Comparison of ENCODE assay signal across 18 cellular contexts in genomic region chr3:16406579-16406978, GRCh38.
DNase-seq lines count a peak whose midpoint lies in the region; ATAC-seq, FAIRE-seq and TF ChIP-seq lines count a peak whose summit lies in the region.
"Had no signal": no experiment of that assay in that cellular context is flagged by ENCODE, and none has a peak within 500 bp of the region (broad histone marks: within the 10 kb centered on the region; RNA-seq: fewer than 3 reads in every experiment).

No MANE protein-coding gene starts in this region.

- DNase-seq in activated CD4-positive, CD25-positive, alpha-beta regulatory T cell (lab: John Stamatoyannopoulos, UW), result no peak
- DNase-seq in endothelial cell of umbilical vein (ENCODE audit: low read depth, low spot score), result no peak
- no peak for DNase-seq in NCI-H510A (lab: John Stamatoyannopoulos, UW)
- no peak for DNase-seq in breast epithelium (ENCODE audit: low spot score in 2 of 2)
- no peak for DNase-seq in COR-L47 (lab: John Stamatoyannopoulos, UW)
- DNase-seq: activated B cell treated with CpG ODN at 0.5 μM for 24 hours; H9; right cardiac atrium; stimulated activated CD4-positive, alpha-beta T cell treated with anti-CD3 and anti-CD28 coated beads, Interleukin-15, amount 100 ng/mL, for 24 hours; stimulated activated naive CD8-positive, alpha-beta T cell treated with anti-CD3 and anti-CD28 coated beads, Interleukin-15, Interleukin-2, amounts not matched to agents 100 U/mL and 50 U/mL, for 24 hours; T-helper 2 cell had no signal

- BruUV-seq in endothelial cell of umbilical vein (replicated peaks; lab: Mats Ljungman, UMichigan), result no TSS peak

- H3K27ac ChIP-seq in endothelial cell of umbilical vein (ENCODE audit: insufficient read depth, low read depth, low read length) (no peak overlapping the region), breast epithelium (no peak overlapping the region)
- H3K27ac ChIP-seq: BLaER1, epithelial cell of prostate, neutrophil had no signal

- TF ChIP-seq CTCF in endothelial cell of umbilical vein (IDR thresholded peaks at IDR 0.05; ENCODE audit: extremely low read depth in 1 of 2, insufficient read depth in 1 of 2, low read depth in 1 of 2, low read length in 2 of 2) (no peak), breast epithelium (IDR thresholded peaks at IDR 0.05) (no peak)

- no peaks in the 10 kb centered on the region for H4K20me1 ChIP-seq in endothelial cell of umbilical vein (replicated peaks; ENCODE audit: control insufficient read depth, extremely low read depth, insufficient read depth, low read length)

- dilution Hi-C loops in endothelial cell of umbilical vein (cut with MboI; ENCODE audit: extremely low pct_ligation_motif_present, low sequenced_read_pairs), result no loop called here

- POLR2A ChIA-PET in endothelial cell of umbilical vein (lab: Charles Lee), result no interaction called here

- H3K4me3 ChIP-seq in endothelial cell of umbilical vein (replicated peaks in 1 of 3; ENCODE audit: insufficient read depth in 1 of 3, low read depth in 1 of 3, low read length in 3 of 3), result no peak overlapping the region
- H3K4me3 ChIP-seq in breast epithelium, result no peak overlapping the region
- H3K4me3 ChIP-seq: BLaER1 had no signal

- H3K9me3 ChIP-seq in endothelial cell of umbilical vein (replicated peaks; ENCODE audit: control insufficient read depth, insufficient read depth, low read length), result no peaks in the 10 kb centered on the region
- no peaks in the 10 kb centered on the region for H3K9me3 ChIP-seq in breast epithelium
- H3K9me3 ChIP-seq: BLaER1, neutrophil had no signal

- CTCF ChIA-PET in endothelial cell of umbilical vein (lab: Charles Lee), result interaction anchor here (1.3 to 1.6 kb wide), 2 partner anchors 13 to 110 kb away, joined by 5 to 6 read pairs; no protein-coding TSS in a partner anchor

- no peak for TF ChIP-seq POLR2A in endothelial cell of umbilical vein (IDR thresholded peaks at IDR 0.05; ENCODE audit: low read depth, low read length)
- no peak for TF ChIP-seq POLR2A in breast epithelium (IDR thresholded peaks at IDR 0.05)

- H2AFZ ChIP-seq in endothelial cell of umbilical vein (ENCODE audit: low read depth, low read length), result no peak overlapping the region

- no peaks in the 10 kb centered on the region for H3K79me2 ChIP-seq in endothelial cell of umbilical vein (ENCODE audit: control insufficient read depth, insufficient read depth, low read length)

- no peak overlapping the region for H3K4me2 ChIP-seq in endothelial cell of umbilical vein (ENCODE audit: insufficient read depth, low read length)
- H3K4me2 ChIP-seq: BLaER1 had no signal

- no peaks in the 10 kb centered on the region for H3K4me1 ChIP-seq in endothelial cell of umbilical vein (ENCODE audit: control insufficient read depth, extremely low read depth, insufficient read depth, low read length)
- no peaks in the 10 kb centered on the region for H3K4me1 ChIP-seq in breast epithelium

- no peaks in the 10 kb centered on the region for H3K27me3 ChIP-seq in endothelial cell of umbilical vein (ENCODE audit: control insufficient read depth in 2 of 2, insufficient read depth in 2 of 2, low read length in 2 of 2)
- no peaks in the 10 kb centered on the region for H3K27me3 ChIP-seq in breast epithelium
- H3K27me3 ChIP-seq: BLaER1, neutrophil had no signal

- intact Hi-C loops in endothelial cell of umbilical vein (cut with micrococcal nuclease) (no loop called here), breast epithelium (cut with DNase I; ENCODE audit: low total_unique reads) (no loop called here)

- ATAC-seq in activated CD4-positive, CD25-positive, alpha-beta regulatory T cell treated with anti-CD3 and anti-CD28 coated beads, Interleukin-2, amount 50 U/mL, for 24 hours, result peak; percentile 82 to 85
- ATAC-seq in GM19043 (IDR thresholded peaks at IDR 0.05; ENCODE audit: low read depth, unreplicated experiment), result peak; percentile 52
- ATAC-seq in HG02938 (IDR thresholded peaks at IDR 0.05; ENCODE audit: unreplicated experiment), result peak; percentile 34
- ATAC-seq: right cardiac atrium; stimulated activated naive CD8-positive, alpha-beta T cell treated with anti-CD3 and anti-CD28 coated beads, Interleukin-15, Interleukin-2, amounts not matched to agents 100 U/mL and 50 U/mL, for 24 hours had no signal

- H3K36me3 ChIP-seq in endothelial cell of umbilical vein (ENCODE audit: control insufficient read depth in 2 of 2, extremely low read depth in 1 of 2, insufficient read depth in 2 of 2, low read length in 2 of 2) (peaks cover 2 to 9% of the 10 kb centered on the region in 2 experiments), breast epithelium (no peaks in the 10 kb centered on the region)
- H3K36me3 ChIP-seq: neutrophil had no signal

- H3K9me1 ChIP-seq in endothelial cell of umbilical vein (replicated peaks; ENCODE audit: control insufficient read depth, extremely low read depth, insufficient read depth, low read length), result no peaks in the 10 kb centered on the region

- peak; percentile 56 for FAIRE-seq in endothelial cell of umbilical vein (lab: Jason Lieb, UNC)
- FAIRE-seq: frontal cortex had no signal

- no peak overlapping the region for H3K9ac ChIP-seq in endothelial cell of umbilical vein (replicated peaks; ENCODE audit: extremely low read depth, insufficient read depth, low read length)
- H3K9ac ChIP-seq: BLaER1 had no signal

TF ChIP-seq in endothelial cell of umbilical vein, 7 proteins besides CTCF, POLR2A, EP300 and RAD21:
- TF ChIP-seq POLR2AphosphoS5 (IDR thresholded peaks at IDR 0.05; ENCODE audit: insufficient read depth, low read depth, low read length) (no peak), MAX (IDR thresholded peaks at IDR 0.05; ENCODE audit: insufficient read depth, insufficient read length) (no peak), JUN (IDR thresholded peaks at IDR 0.05; ENCODE audit: borderline replicate concordance, insufficient read depth, insufficient read length, low read depth) (no peak), MYC (IDR thresholded peaks at IDR 0.05; ENCODE audit: low read depth, low read length) (no peak), EZH2 (IDR thresholded peaks at IDR 0.05; ENCODE audit: borderline replicate concordance, low read depth, low read length, severe bottlenecking) (no peak), GATA2 (IDR thresholded peaks at IDR 0.05; ENCODE audit: insufficient read depth, insufficient read length, low read depth, low read length) (no peak), FOS (IDR thresholded peaks at IDR 0.05; ENCODE audit: borderline replicate concordance, insufficient read depth, low read length) (no peak)
